Comparison of ENCODE assay signal across 8 cellular contexts in the genomic region with DNA sequence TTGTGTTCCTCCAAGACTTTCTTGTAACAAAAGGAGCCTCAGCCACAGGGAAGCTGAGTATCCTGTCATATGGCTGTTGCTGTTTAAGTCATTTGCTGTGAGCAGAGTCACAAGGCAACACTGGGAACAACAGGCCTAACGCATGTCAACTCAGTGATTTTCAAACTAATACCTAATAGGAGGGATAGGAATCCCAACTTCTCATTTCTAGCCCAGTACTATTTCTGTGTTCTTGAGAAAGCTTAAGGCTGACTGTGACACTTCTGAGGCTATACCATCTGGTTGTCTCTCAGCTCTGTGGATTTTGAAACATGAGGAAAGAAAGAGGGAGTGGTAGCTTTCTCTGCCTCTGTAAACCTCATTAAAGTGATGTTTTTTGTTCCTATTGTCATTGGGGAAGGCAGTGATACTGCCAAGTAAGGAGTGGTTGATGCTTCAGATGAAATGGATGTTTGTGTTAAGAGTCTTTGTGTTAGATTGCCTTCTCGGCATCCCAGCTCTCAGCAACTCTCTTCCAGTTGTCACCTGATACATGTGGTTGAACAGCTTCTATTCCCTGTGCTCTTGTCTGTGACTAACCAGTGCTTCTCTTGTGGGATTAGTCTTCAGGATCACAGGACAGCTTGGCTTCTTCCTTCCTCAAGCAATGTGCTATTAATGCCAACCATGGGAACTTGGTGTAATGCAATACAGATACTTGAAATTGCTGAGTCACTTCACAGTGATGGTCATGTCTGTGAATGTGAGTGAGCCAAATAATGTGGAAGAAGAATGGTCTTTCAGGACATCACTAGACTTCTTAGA.
DNase-seq lines count a peak whose midpoint lies in the region; ATAC-seq, FAIRE-seq and TF ChIP-seq lines count a peak whose summit lies in the region.

No MANE protein-coding gene starts in this region.

- no peak overlapping the region; the same call in 1 of the 2 replicates for H3K4me3 Mint-ChIP-seq in HFFc6

- in situ Hi-C loops in gastrocnemius medialis (cut with MboI; ENCODE audit: low sequenced_read_pairs in 4 of 4): no loop called here

- ATAC-seq in gastrocnemius medialis: peak; percentile 96 to 97
- no peak for ATAC-seq in GM21360 (IDR thresholded peaks at IDR 0.05; ENCODE audit: unreplicated experiment)
- no peak for ATAC-seq in GM18511 (IDR thresholded peaks at IDR 0.05; ENCODE audit: unreplicated experiment)
- ATAC-seq in GM21423 (IDR thresholded peaks at IDR 0.05; ENCODE audit: unreplicated experiment): no peak

- no peaks in the 10 kb centered on the region for H3K9me3 ChIP-seq in gastrocnemius medialis

- no peaks in the 10 kb centered on the region for H3K9me3 Mint-ChIP-seq in HFFc6

- no peak for TF ChIP-seq POLR2A in gastrocnemius medialis (IDR thresholded peaks at IDR 0.05)

- intact Hi-C loops in gastrocnemius medialis (cut with DNase I; ENCODE audit: low total_unique reads): loop anchor here (5.0 kb wide), 1 partner anchor 167 kb away; a partner anchor contains a TSS

- H3K27me3 ChIP-seq in gastrocnemius medialis: no peaks in the 10 kb centered on the region

- no peaks in the 10 kb centered on the region for H3K36me3 ChIP-seq in gastrocnemius medialis

- TF ChIP-seq CTCF in HFFc6 (IDR thresholded peaks at IDR 0.05) (no peak), gastrocnemius medialis (IDR thresholded peaks at IDR 0.05 in 4 of 5, conservative IDR thresholded peaks at IDR 0.05 in 1 of 5) (no peak)

- peak overlapping the region; percentile 93 for H3K27ac Mint-ChIP-seq in HFFc6

- H3K4me1 ChIP-seq in gastrocnemius medialis: peaks cover 8 to 42% of the 10 kb centered on the region in 2 donors

- H3K4me1 Mint-ChIP-seq in HFFc6 (ENCODE audit: low read depth): peaks cover 24% of the 10 kb centered on the region

- H3K36me3 Mint-ChIP-seq in HFFc6 (ENCODE audit: low read depth): peaks cover 5% of the 10 kb centered on the region; the same call in 1 of the 2 replicates

- no peak overlapping the region for H3K4me3 ChIP-seq in gastrocnemius medialis

- DNase-seq in HFFc6: peak; percentile 91
- peak; percentile 74 for DNase-seq in RCC 7860 (ENCODE audit: low spot score)
- DNase-seq in fibroblast of the conjunctiva (ENCODE audit: low read depth): peak; percentile 53
- peak; percentile 34 to 55 for DNase-seq in gastrocnemius medialis
- DNase-seq in retina: no peak

- FAIRE-seq in RCC 7860 (lab: Jason Lieb, UNC): peak; percentile 65

- peaks cover 4% of the 10 kb centered on the region for H3K27me3 Mint-ChIP-seq in HFFc6 (ENCODE audit: insufficient read depth)

- H3K27ac ChIP-seq in gastrocnemius medialis: peak overlapping the region; percentile 70 to 83 (median 77)

Comparison
In these comparisons a context has a peak if more than half of its experiments do, and no peak if none do; other contexts are left out.
1. ATAC-seq: peak in gastrocnemius medialis (2 of 2); none in GM21360 (single experiment), GM18511 (single experiment) and GM21423 (single experiment).